In genomic region chr11:59706518-59707285, GRCh38 we compare ENCODE assay signal across 13 cellular contexts. TPM values are rescaled to one million over a fixed set of nuclear protein-coding genes. Genes with fewer than 3 reads are reported as not detected.
DNase-seq lines count a peak whose midpoint lies in the region; ATAC-seq and TF ChIP-seq lines count a peak whose summit lies in the region.
"Had no signal": no experiment of that assay in that cellular context is flagged by ENCODE, and none has a peak within 500 bp of the region (broad histone marks: within the 10 kb centered on the region; RNA-seq: fewer than 3 reads in every experiment).

No MANE protein-coding gene starts in this region.

- H3K4me3 Mint-ChIP-seq in CD8-positive, alpha-beta T cell = no peak overlapping the region
- no peak overlapping the region for H3K4me3 Mint-ChIP-seq in natural killer cell
- H3K4me3 Mint-ChIP-seq: GM23338 had no signal

- peaks cover 36% of the 10 kb centered on the region for H3K27me3 Mint-ChIP-seq in CD8-positive, alpha-beta T cell (ENCODE audit: low read depth)
- peaks cover 16 to 21% of the 10 kb centered on the region in 2 donors for H3K27me3 Mint-ChIP-seq in natural killer cell (ENCODE audit: low read depth in 2 of 2)

- no peak overlapping the region for H3K27ac ChIP-seq in CD8-positive, alpha-beta T cell (ENCODE audit: low read depth, low read length)
- H3K27ac ChIP-seq: BLaER1 treated with 17β-estradiol and CSF1 and Interleukin-3, amounts not matched to agents 10 nM and 100 nM; uterus had no signal

- no peaks in the 10 kb centered on the region for H3K9me3 Mint-ChIP-seq in CD8-positive, alpha-beta T cell
- no peaks in the 10 kb centered on the region for H3K9me3 Mint-ChIP-seq in natural killer cell

- no peak overlapping the region for H3K4me3 ChIP-seq in CD8-positive, alpha-beta T cell (ENCODE audit: low read depth, low read length)
- H3K4me3 ChIP-seq: BLaER1 treated with 17β-estradiol and CSF1 and Interleukin-3, amounts not matched to agents 10 nM and 100 nM; GM23338; uterus had no signal

- H3K4me1 ChIP-seq in CD8-positive, alpha-beta T cell (ENCODE audit: insufficient read depth, low read length) = no peaks in the 10 kb centered on the region
- H3K4me1 ChIP-seq: BLaER1 treated with 17β-estradiol and CSF1 and Interleukin-3, amounts not matched to agents 10 nM and 100 nM; uterus had no signal

- H3K9me3 ChIP-seq in CD8-positive, alpha-beta T cell (ENCODE audit: low read length) = no peaks in the 10 kb centered on the region
- H3K9me3 ChIP-seq: uterus had no signal

- no peak for ATAC-seq in CD8-positive, alpha-beta T cell
- ATAC-seq in natural killer cell (no peak), HG03432 (IDR thresholded peaks at IDR 0.05; ENCODE audit: unreplicated experiment) (no peak)
- ATAC-seq: GM23338 had no signal

- CTCF ChIA-PET in CD8-positive, alpha-beta T cell (lab: Charles Lee) = no interaction called here

- in situ Hi-C loops in ACHN (cut with HindIII; ENCODE audit: low pct_ligation_motif_present, low pct_unique_long_range_greater_than_20kb, low sequenced_read_pairs) = no loop called here

- intact Hi-C loops in CD8-positive, alpha-beta T cell (cut with DNase I, micrococcal nuclease) = no loop called here
- intact Hi-C loops in natural killer cell (cut with micrococcal nuclease) = no loop called here

- DNase-seq in ACHN (peak; percentile 93), HS-5 (ENCODE audit: low read depth) (peak; percentile 88), amniotic epithelial cell (ENCODE audit: low read depth) (peak; percentile 99), islet precursor cell (peak; percentile 91), natural killer cell (no peak)
- DNase-seq in activated naive CD4-positive, alpha-beta T cell treated with Interleukin-2 at 50 U/mL for 16 hours = no peak
- DNase-seq in CD8-positive, alpha-beta T cell = no peak
- DNase-seq: midbrain, uterus had no signal

- H3K36me3 Mint-ChIP-seq in CD8-positive, alpha-beta T cell = no peaks in the 10 kb centered on the region
- H3K36me3 Mint-ChIP-seq in natural killer cell = no peaks in the 10 kb centered on the region

- POLR2A ChIA-PET in CD8-positive, alpha-beta T cell (lab: Charles Lee) = interaction anchor here (0.6 kb wide), 1 partner anchor 12 kb away, joined by 3 read pairs; no protein-coding TSS in a partner anchor

- H3K4me1 Mint-ChIP-seq in CD8-positive, alpha-beta T cell (ENCODE audit: low read depth) = no peaks in the 10 kb centered on the region
- no peaks in the 10 kb centered on the region for H3K4me1 Mint-ChIP-seq in natural killer cell
- H3K4me1 Mint-ChIP-seq: GM23338 had no signal

- no peaks in the 10 kb centered on the region for H3K27me3 ChIP-seq in CD8-positive, alpha-beta T cell (ENCODE audit: insufficient read depth, low read length)
- H3K27me3 ChIP-seq: BLaER1 treated with 17β-estradiol and CSF1 and Interleukin-3, amounts not matched to agents 10 nM and 100 nM; uterus had no signal

- no peak for TF ChIP-seq CTCF in CD8-positive, alpha-beta T cell (IDR thresholded peaks at IDR 0.05)
- TF ChIP-seq CTCF in natural killer cell (IDR thresholded peaks at IDR 0.05) = no peak

- H3K27ac Mint-ChIP-seq in CD8-positive, alpha-beta T cell = no peak overlapping the region
- H3K27ac Mint-ChIP-seq in natural killer cell = no peak overlapping the region
- H3K27ac Mint-ChIP-seq: GM23338 had no signal

- no peaks in the 10 kb centered on the region for H3K36me3 ChIP-seq in CD8-positive, alpha-beta T cell (ENCODE audit: insufficient read depth, low read length)
- H3K36me3 ChIP-seq: BLaER1 treated with 17β-estradiol and CSF1 and Interleukin-3, amounts not matched to agents 10 nM and 100 nM; uterus had no signal

RNA-seq across cellular contexts. Expression of gene OR10V1, which starts 6.9 kb away (rescaled TPM):
- total RNA-seq in CD8-positive, alpha-beta T cell = not detected
- not detected for total RNA-seq in natural killer cell
- total RNA-seq: GM23338; T-helper 2 cell treated with Interferon-gamma antibody and Interleukin-4, amounts not matched to agents 100 ng/mL and 5 ng/mL, for 36 hours; uterus had no signal

RNA-seq across cellular contexts. Expression of gene PATL1, which starts 37.9 kb away (rescaled TPM):
- total RNA-seq in CD8-positive, alpha-beta T cell = 10 to 100 TPM; 59.5 to 59.6 TPM
- 10 to 100 TPM; 56.8 to 69.4 (median 58.1) TPM for total RNA-seq in natural killer cell

RNA-seq across cellular contexts. Expression of gene STX3, which starts 48.5 kb away (rescaled TPM):
- total RNA-seq in CD8-positive, alpha-beta T cell = 1 to 10 TPM; 2.8 to 3.9 TPM
- total RNA-seq in natural killer cell = 10 to 100 TPM in 2 of 3 donors, 1 to 10 TPM in 1; 6.8 to 19.1 (median 17.0) TPM

Comparison
In these comparisons a context has a peak if more than half of its experiments do, and no peak if none do; other contexts are left out.
1. DNase-seq: peak in ACHN (single experiment), HS-5 (single experiment), amniotic epithelial cell (single experiment) and islet precursor cell (single experiment); none in activated naive CD4-positive, alpha-beta T cell treated with Interleukin-2 at 50 U/mL for 16 hours (single experiment), CD8-positive, alpha-beta T cell (0 of 7) and natural killer cell (single experiment).